Comparison of ENCODE assay signal across 1 cellular context in genomic region chr18:31498450-31499156, GRCh38.
TF ChIP-seq lines count a peak whose summit lies in the region.

No MANE protein-coding gene starts in this region.

TF ChIP-seq in GM12878, 131 proteins besides CTCF, POLR2A, EP300 and RAD21 (continued from another document):
- TF ChIP-seq HSF1 (IDR thresholded peaks at IDR 0.05; ENCODE audit: low read depth, low read length), result no peak
